In the genomic region with DNA sequence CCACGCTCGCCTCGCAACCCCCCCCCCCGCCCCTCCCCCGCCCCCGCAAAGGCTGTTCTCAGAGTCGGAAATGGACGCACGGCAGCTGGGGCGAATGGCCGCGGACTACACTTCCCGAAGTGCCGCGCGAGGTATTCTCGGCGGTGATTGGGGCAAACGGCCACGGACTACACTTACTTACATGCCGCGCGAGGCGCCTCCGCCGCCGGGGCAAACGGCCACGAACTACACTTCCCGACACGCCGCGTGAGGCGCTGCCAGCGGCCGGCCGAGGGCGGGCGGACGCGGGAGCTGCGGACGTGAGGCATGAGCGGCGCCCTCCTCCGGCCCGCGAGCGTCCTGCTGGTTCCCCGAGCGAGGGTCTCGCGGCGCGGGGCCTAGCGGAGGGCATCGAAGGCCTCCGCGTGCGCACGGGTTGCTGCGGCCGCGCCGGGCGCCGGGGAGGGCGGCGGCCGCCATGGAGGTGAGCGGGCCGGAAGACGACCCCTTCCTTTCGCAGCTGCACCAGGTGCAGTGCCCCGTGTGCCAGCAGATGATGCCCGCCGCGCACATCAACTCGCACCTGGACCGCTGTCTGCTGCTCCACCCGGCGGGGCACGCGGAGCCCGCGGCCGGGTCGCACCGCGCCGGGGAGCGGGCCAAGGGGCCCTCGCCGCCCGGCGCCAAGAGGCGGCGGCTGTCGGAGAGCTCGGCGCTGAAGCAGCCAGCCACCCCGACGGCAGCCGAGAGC, we compare ENCODE assay signal across 9 cellular contexts. TPM values are rescaled to one million over a fixed set of nuclear protein-coding genes. Genes with fewer than 3 reads are reported as not detected.
DNase-seq lines count a peak whose midpoint lies in the region; ATAC-seq, FAIRE-seq and TF ChIP-seq lines count a peak whose summit lies in the region.
"Had no signal": no experiment of that assay in that cellular context is flagged by ENCODE, and none has a peak within 500 bp of the region (broad histone marks: within the 10 kb centered on the region; RNA-seq: fewer than 3 reads in every experiment).

Gene WRNIP1 (plus strand): TSS at position 228 of the 730 bp plus-strand sequence. CDS start 230 bp downstream, at position 458.

- H4K20me1 ChIP-seq in keratinocyte (ENCODE audit: control insufficient read depth, extremely low read depth, insufficient read depth, low read length) = peaks cover 8% of the 10 kb centered on the region

- no peaks in the 10 kb centered on the region for H3K9me3 ChIP-seq in keratinocyte (ENCODE audit: control insufficient read depth, low read depth, low read length)

- peaks cover 22% of the 10 kb centered on the region for H3K4me1 ChIP-seq in keratinocyte (ENCODE audit: control insufficient read depth, extremely low read depth, insufficient read depth, low read length)

- FAIRE-seq in keratinocyte (lab: Jason Lieb, UNC) = no peak
- FAIRE-seq: TTC549 had no signal

- dilution Hi-C loops in keratinocyte (cut with MboI; ENCODE audit: extremely low pct_ligation_motif_present, low sequenced_read_pairs) = no loop called here

- TF ChIP-seq CTCF in AG09309 (IDR thresholded peaks at IDR 0.05; ENCODE audit: control insufficient read depth, insufficient read depth, low read depth, low read length, missing control alignments) (peak; percentile 28), keratinocyte (optimal IDR thresholded peaks at IDR 0.05 in 1 of 3, IDR thresholded peaks at IDR 0.05 in 1 of 3, conservative IDR thresholded peaks at IDR 0.05 in 1 of 3; ENCODE audit: extremely low read depth in 1 of 3, insufficient read depth in 2 of 3, low read length in 3 of 3) (peak in 2 of 3 experiments; percentile 48 to 80)

- peak within 1 kb of the TSS; percentile 94 for H3K27ac ChIP-seq in keratinocyte (ENCODE audit: control insufficient read depth, insufficient read depth, low read length)

- peaks cover 4 to 10% of the 10 kb centered on the region in 2 experiments for H3K36me3 ChIP-seq in keratinocyte (ENCODE audit: control insufficient read depth in 2 of 2, extremely low read depth in 1 of 2, insufficient read depth in 2 of 2, low read length in 2 of 2)

- peaks cover 46% of the 10 kb centered on the region for H3K79me2 ChIP-seq in keratinocyte (ENCODE audit: control insufficient read depth, insufficient read depth, low read length)

- peak within 1 kb of the TSS; percentile 86 for H3K9ac ChIP-seq in keratinocyte (ENCODE audit: control insufficient read depth, extremely low read depth, insufficient read depth, low read length)

- H2AFZ ChIP-seq in keratinocyte (ENCODE audit: control insufficient read depth, low read length) = peak within 1 kb of the TSS; percentile 97

- H3K4me2 ChIP-seq in keratinocyte (ENCODE audit: control insufficient read depth, extremely low read depth, insufficient read depth, low read depth, low read length) = peak within 1 kb of the TSS; percentile 95

- H3K9me1 ChIP-seq in keratinocyte (ENCODE audit: control insufficient read depth, extremely low read depth, insufficient read depth, low read length) = peaks cover 3% of the 10 kb centered on the region

- peak; percentile 89 for ATAC-seq in GM19035 (IDR thresholded peaks at IDR 0.05; ENCODE audit: unreplicated experiment)
- ATAC-seq in HG03354 (IDR thresholded peaks at IDR 0.05; ENCODE audit: poor library complexity, severe bottlenecking, unreplicated experiment) = peak; percentile 89
- ATAC-seq in activated CD4-positive, CD25-positive, alpha-beta regulatory T cell treated with anti-CD3 and anti-CD28 coated beads, Interleukin-2, amount 50 U/mL, for 24 hours = peak; percentile 90 to 93

- no peaks in the 10 kb centered on the region for H3K27me3 ChIP-seq in keratinocyte (ENCODE audit: control insufficient read depth, extremely low read depth, insufficient read depth, low read length)

- peak; percentile 97 for DNase-seq in AG09309 (ENCODE audit: low read depth)
- peak; percentile 94 to 99 for DNase-seq in NCI-H446 (lab: John Stamatoyannopoulos, UW)
- DNase-seq in cerebellar cortex (ENCODE audit: low spot score) = peak; percentile 99
- peak; percentile 81 for DNase-seq in keratinocyte (ENCODE audit: low read depth, low spot score)
- peak; percentile 88 to 94 for DNase-seq in stimulated activated CD4-positive, alpha-beta T cell treated with anti-CD3 and anti-CD28 coated beads, Interleukin-15, amount 100 ng/mL, for 1 hour (ENCODE audit: low read depth in 1 of 2, low spot score in 1 of 2)

- H3K4me3 ChIP-seq in AG09309 (ENCODE audit: control insufficient read depth, low read depth, low read length) (peak within 1 kb of the TSS; percentile 85), keratinocyte (ENCODE audit: control insufficient read depth in 2 of 3, extremely low read depth in 1 of 3, insufficient read depth in 2 of 3, low read depth in 1 of 3, low read length in 3 of 3) (peak within 1 kb of the TSS; percentile 63 to 91 (median 71))

RNA-seq across cellular contexts. Expression of gene WRNIP1, which starts in this region (rescaled TPM):
- 52.3 to 55.1 TPM (median 54.6 TPM) in 3 replicates for polyA plus RNA-seq in keratinocyte
- polyA plus RNA-seq in keratinocyte (2011; ENCODE audit: low read depth) = 47.0 TPM
- polyA plus RNA-seq in keratinocyte (2011; cell fraction: cytosol; rRNA removed) = 40.7 and 50.1 TPM in 2 replicates
- polyA plus RNA-seq in keratinocyte (2011; cell fraction: nucleus; rRNA removed) = 64.8 and 66.7 TPM in 2 replicates
- polyA plus RNA-seq in keratinocyte (2012; ENCODE audit: low replicate concordance) = 38.4 and 45.5 TPM in 2 replicates
- polyA minus RNA-seq in keratinocyte = 38.9 to 48.4 TPM (median 45.6 TPM) in 3 replicates
- 28.0 TPM for polyA minus RNA-seq in keratinocyte (2011; cell fraction: cytosol; rRNA and poly(A)+ RNA removed)
- 26.2 and 31.6 TPM in 2 replicates for polyA minus RNA-seq in keratinocyte (2011; cell fraction: nucleus; rRNA and poly(A)+ RNA removed)

Comparison
In these comparisons a context has a peak if more than half of its experiments do, and no peak if none do; other contexts are left out.
1. Peak in every context shown above with its lines: DNase-seq, ATAC-seq, H3K4me3 ChIP-seq and H3K27ac ChIP-seq.